18 cellular contexts compared by ENCODE assay signal in the genomic region with DNA sequence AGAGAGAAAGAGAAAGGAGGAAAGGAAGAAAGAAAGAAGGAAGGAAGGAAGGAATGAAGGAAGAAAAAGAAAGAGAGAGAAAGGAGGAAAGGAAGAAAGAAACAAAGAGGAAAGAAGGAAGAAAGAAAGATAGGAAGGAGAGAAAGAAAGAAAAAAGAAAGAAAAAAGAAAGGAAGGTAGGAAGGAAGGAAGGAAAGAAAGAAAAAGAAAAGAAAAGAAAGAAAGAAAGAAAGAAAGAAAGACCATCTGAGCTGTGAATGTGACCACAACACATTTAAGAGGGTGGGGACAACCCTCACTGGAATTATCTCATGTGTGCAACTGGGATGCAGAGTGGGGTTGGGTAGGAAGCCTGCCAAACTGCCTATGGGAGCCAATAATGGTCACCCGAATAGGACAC. TPM values are rescaled to one million over a fixed set of nuclear protein-coding genes. Genes with fewer than 3 reads are reported as not detected.
DNase-seq lines count a peak whose midpoint lies in the region; ATAC-seq and TF ChIP-seq lines count a peak whose summit lies in the region.
"Had no signal": no experiment of that assay in that cellular context is flagged by ENCODE, and none has a peak within 500 bp of the region (broad histone marks: within the 10 kb centered on the region; RNA-seq: fewer than 3 reads in every experiment).

No MANE protein-coding gene starts in this region.

- H3K4me1 Mint-ChIP-seq in activated T-cell treated with anti-CD3 and anti-CD28 coated beads, Interleukin-2, amount 50 U/mL, for 72 hours (ENCODE audit: low read depth), result peaks cover 34% of the 10 kb centered on the region
- H3K4me1 Mint-ChIP-seq in stimulated activated effector memory CD8-positive, alpha-beta T cell treated with anti-CD3 and anti-CD28 coated beads, Interleukin-12 subunit alpha, Interleukin-12 subunit beta, amount 100 ng/mL, for 72 hours, result peaks cover 25% of the 10 kb centered on the region

- no peaks in the 10 kb centered on the region for H3K9me2 ChIP-seq in SU-DHL-6 (replicated peaks; ENCODE audit: insufficient read depth, low read length)

- no peak overlapping the region for H3K4me3 ChIP-seq in SU-DHL-6 (ENCODE audit: insufficient read depth, low read length, poor library complexity, severe bottlenecking)
- H3K4me3 ChIP-seq in lower leg skin (ENCODE audit: low read depth, poor library complexity, severe bottlenecking), result no peak overlapping the region

- no peaks in the 10 kb centered on the region for H4K20me1 ChIP-seq in SU-DHL-6 (ENCODE audit: low read depth, low read length)

- WGBS in lower leg skin, 2 donors, result 45 to 68% methylated on average over 1 of the region's 1 CpG

- H3K27ac ChIP-seq in KOPT-K1 (ENCODE audit: low read depth, low read length, poor library complexity, severe bottlenecking), result peak overlapping the region; percentile 45
- peak overlapping the region; percentile 70 for H3K27ac ChIP-seq in SU-DHL-6 (ENCODE audit: low read depth, low read length)
- H3K27ac ChIP-seq: C4-2B, KMS-11 had no signal

- TF ChIP-seq POLR2A in lower leg skin (IDR thresholded peaks at IDR 0.05), result no peak

- peaks cover 18% of the 10 kb centered on the region for H3F3A ChIP-seq in SU-DHL-6 (ENCODE audit: insufficient read depth)

- peaks cover 3 to 4% of the 10 kb centered on the region in 2 donors for H3K36me3 Mint-ChIP-seq in activated T-cell treated with anti-CD3 and anti-CD28 coated beads, Interleukin-2, amount 50 U/mL, for 72 hours (ENCODE audit: insufficient read depth in 2 of 2)
- H3K36me3 Mint-ChIP-seq in stimulated activated effector memory CD8-positive, alpha-beta T cell treated with anti-CD3 and anti-CD28 coated beads, Interleukin-12 subunit alpha, Interleukin-12 subunit beta, amount 100 ng/mL, for 72 hours, result peaks cover 7% of the 10 kb centered on the region

- peak overlapping the region; percentile 43 for H3K4me2 ChIP-seq in SU-DHL-6 (ENCODE audit: low read depth, low read length, poor library complexity, severe bottlenecking)
- H3K4me2 ChIP-seq: KMS-11 had no signal

- TF ChIP-seq CTCF in SU-DHL-6 (IDR thresholded peaks at IDR 0.05; ENCODE audit: insufficient read depth, low read length, poor library complexity, severe bottlenecking) (no peak), lower leg skin (IDR thresholded peaks at IDR 0.05) (no peak)

- H2AFZ ChIP-seq in SU-DHL-6 (ENCODE audit: low read depth, low read length, severe bottlenecking), result no peak overlapping the region

- H3K9ac ChIP-seq in SU-DHL-6 (ENCODE audit: low read length), result no peak overlapping the region
- H3K9ac ChIP-seq: KMS-11 had no signal

- intact Hi-C loops in lower leg skin (cut with DNase I; ENCODE audit: low total_unique reads), result no loop called here

- no peak for ATAC-seq in activated T-cell treated with anti-CD3 and anti-CD28 coated beads, Interleukin-2, amount 50 U/mL, for 72 hours (replicated peaks in 1 of 2)
- no peak for ATAC-seq in stimulated activated effector memory CD8-positive, alpha-beta T cell treated with anti-CD3 and anti-CD28 coated beads, Interleukin-12 subunit alpha, Interleukin-12 subunit beta, amount 100 ng/mL, for 72 hours
- ATAC-seq: Right ventricle myocardium inferior had no signal

- H3K36me3 ChIP-seq in KOPT-K1 (ENCODE audit: insufficient read depth, low read length) (no peaks in the 10 kb centered on the region), SU-DHL-6 (ENCODE audit: low read length) (no peaks in the 10 kb centered on the region)

- peaks cover 9% of the 10 kb centered on the region for H3K27me3 Mint-ChIP-seq in activated T-cell treated with anti-CD3 and anti-CD28 coated beads, Interleukin-2, amount 50 U/mL, for 72 hours (ENCODE audit: low read depth)

- DNase-seq in activated T-cell treated with anti-CD3 and anti-CD28 coated beads, Interleukin-2, amount 50 U/mL, for 72 hours, result no peak
- DNase-seq in activated T-cell treated with anti-CD3 and anti-CD28 coated beads for 4 hours (no peak), lower leg skin (ENCODE audit: low spot score in 2 of 2) (no peak)
- no peak for DNase-seq in stimulated activated effector memory CD8-positive, alpha-beta T cell treated with anti-CD3 and anti-CD28 coated beads, Interleukin-12 subunit alpha, Interleukin-12 subunit beta, amount 100 ng/mL, for 72 hours (ENCODE audit: low spot score in 2 of 2)
- DNase-seq in activated CD4-positive, alpha-beta T cell treated with anti-CD3 and anti-CD28 coated beads, Interleukin-2, amount 50 U/mL, for 4 hours, result no peak
- DNase-seq: ACHN, DND-41, NCI-H1417 treated with DMSO at 0.1 percent for 48 hours, NCI-H187 treated with DMSO at 0.1 percent for 48 hours, NCI-H345, NCI-H524 treated with DMSO at 0.1 percent for 48 hours had no signal

- H3K9me3 ChIP-seq in KOPT-K1 (ENCODE audit: insufficient read depth, low read length, poor library complexity, severe bottlenecking), result no peaks in the 10 kb centered on the region
- no peaks in the 10 kb centered on the region for H3K9me3 ChIP-seq in SU-DHL-6 (ENCODE audit: insufficient read depth, low read length)

- H3K79me2 ChIP-seq in SU-DHL-6 (ENCODE audit: insufficient read depth, low read length), result no peaks in the 10 kb centered on the region

- no peak overlapping the region for H3K4me3 Mint-ChIP-seq in activated T-cell treated with anti-CD3 and anti-CD28 coated beads, Interleukin-2, amount 50 U/mL, for 72 hours
- no peak overlapping the region for H3K4me3 Mint-ChIP-seq in stimulated activated effector memory CD8-positive, alpha-beta T cell treated with anti-CD3 and anti-CD28 coated beads, Interleukin-12 subunit alpha, Interleukin-12 subunit beta, amount 100 ng/mL, for 72 hours

- peak overlapping the region; percentile 87 for H3K27ac Mint-ChIP-seq in activated T-cell treated with anti-CD3 and anti-CD28 coated beads, Interleukin-2, amount 50 U/mL, for 72 hours
- peak overlapping the region; percentile 72 for H3K27ac Mint-ChIP-seq in stimulated activated effector memory CD8-positive, alpha-beta T cell treated with anti-CD3 and anti-CD28 coated beads, Interleukin-12 subunit alpha, Interleukin-12 subunit beta, amount 100 ng/mL, for 72 hours

- peaks cover 0 to 5% of the 10 kb centered on the region in 2 donors for H3K9me3 Mint-ChIP-seq in activated T-cell treated with anti-CD3 and anti-CD28 coated beads, Interleukin-2, amount 50 U/mL, for 72 hours
- no peaks in the 10 kb centered on the region for H3K9me3 Mint-ChIP-seq in stimulated activated effector memory CD8-positive, alpha-beta T cell treated with anti-CD3 and anti-CD28 coated beads, Interleukin-12 subunit alpha, Interleukin-12 subunit beta, amount 100 ng/mL, for 72 hours

- H3K27me3 ChIP-seq in SU-DHL-6 (ENCODE audit: low read length), result no peaks in the 10 kb centered on the region

RNA-seq across cellular contexts. Expression of a gene that starts 36.0 kb away (rescaled TPM):
- total RNA-seq in activated T-cell treated with anti-CD3 and anti-CD28 coated beads, Interleukin-2, amount 50 U/mL, for 72 hours, result 100 to 1,000 TPM; 171 to 185 TPM
- total RNA-seq in lower leg skin, result 1 to 10 TPM; 2.1 to 7.3 (median 4.6) TPM
- total RNA-seq: G401, H4 had no signal

RNA-seq across cellular contexts. Expression of a gene that starts 58.5 kb away (rescaled TPM):
- 1 to 10 TPM; 6.3 to 6.8 TPM for total RNA-seq in activated T-cell treated with anti-CD3 and anti-CD28 coated beads, Interleukin-2, amount 50 U/mL, for 72 hours
- 10 to 100 TPM; 31.7 to 53.9 (median 36.0) TPM for total RNA-seq in lower leg skin

Comparison
In these comparisons a context has a peak if more than half of its experiments do, and no peak if none do; other contexts are left out.
1. RNA of a gene that starts 36.0 kb away (total RNA-seq): 171 to 185 TPM in activated T-cell treated with anti-CD3 and anti-CD28 coated beads, Interleukin-2, amount 50 U/mL, for 72 hours; 2.1 to 7.3 TPM in lower leg skin; every median in the first group is over 10 times any median in the second.
2. RNA of a gene that starts 58.5 kb away (total RNA-seq): 31.7 to 53.9 TPM in lower leg skin; 6.3 to 6.8 TPM in activated T-cell treated with anti-CD3 and anti-CD28 coated beads, Interleukin-2, amount 50 U/mL, for 72 hours; every median in the first group is over 4 times any median in the second.